ENCODE assay signal across 1 cellular context in the genomic region with DNA sequence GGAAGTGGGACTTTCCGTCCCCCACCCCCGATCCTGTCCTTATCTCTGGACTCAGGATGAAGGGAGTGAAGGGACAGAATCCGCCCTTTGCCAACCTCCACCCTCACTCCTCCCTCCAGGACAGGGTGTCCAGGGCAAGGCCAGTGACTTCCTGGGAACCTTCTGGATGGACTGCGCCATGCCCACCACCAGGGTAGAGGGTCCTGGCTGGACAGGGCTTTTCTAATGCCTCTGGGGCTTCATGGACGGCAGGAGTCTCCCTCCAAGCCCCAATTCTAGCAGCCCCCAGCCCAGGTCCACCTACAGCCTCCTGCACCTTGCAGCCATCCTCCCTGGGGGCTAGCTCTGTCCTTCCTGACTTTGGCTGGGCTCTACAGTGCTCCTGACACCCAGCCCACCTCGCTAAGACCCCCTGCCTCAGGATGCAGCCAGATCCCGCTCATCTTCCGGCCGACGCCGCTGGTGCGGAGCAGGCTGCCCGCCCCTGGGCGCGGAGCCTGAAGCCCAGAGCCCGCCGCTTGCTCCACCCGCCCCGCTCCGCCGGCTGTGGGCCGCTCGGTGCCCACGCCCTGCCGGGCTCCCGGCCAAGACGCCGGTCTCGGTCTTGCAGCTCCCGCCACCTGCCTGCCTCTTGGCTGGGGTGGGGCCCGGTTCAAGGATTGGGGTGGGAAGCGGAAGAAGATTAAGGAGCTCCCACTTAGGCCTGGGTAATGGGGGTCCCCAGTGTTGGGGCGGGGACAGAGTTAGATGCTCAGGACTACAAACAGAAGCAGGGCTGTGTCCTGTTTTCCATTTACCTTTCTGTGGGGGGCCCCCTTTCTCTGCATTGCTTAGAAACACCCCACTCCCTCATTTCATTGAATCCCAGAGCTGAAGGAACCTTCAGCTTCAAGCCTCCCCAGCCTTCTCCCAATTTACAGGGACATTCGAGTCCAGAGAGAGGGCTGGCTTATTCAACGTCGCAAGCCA.
TF ChIP-seq lines count a peak whose summit lies in the region.

No MANE protein-coding gene starts in this region.

TF ChIP-seq in HEK293, 187 proteins besides CTCF, POLR2A, EP300 and RAD21 (continued from another document):
- TF ChIP-seq, protein P1, sequence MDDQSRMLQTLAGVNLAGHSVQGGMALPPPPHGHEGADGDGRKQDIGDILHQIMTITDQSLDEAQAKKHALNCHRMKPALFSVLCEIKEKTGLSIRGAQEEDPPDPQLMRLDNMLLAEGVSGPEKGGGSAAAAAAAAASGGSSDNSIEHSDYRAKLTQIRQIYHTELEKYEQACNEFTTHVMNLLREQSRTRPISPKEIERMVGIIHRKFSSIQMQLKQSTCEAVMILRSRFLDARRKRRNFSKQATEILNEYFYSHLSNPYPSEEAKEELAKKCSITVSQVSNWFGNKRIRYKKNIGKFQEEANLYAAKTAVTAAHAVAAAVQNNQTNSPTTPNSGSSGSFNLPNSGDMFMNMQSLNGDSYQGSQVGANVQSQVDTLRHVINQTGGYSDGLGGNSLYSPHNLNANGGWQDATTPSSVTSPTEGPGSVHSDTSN (CRISPR knock-in tag; IDR thresholded peaks at IDR 0.05) = peak; percentile 74
- TF ChIP-seq SP2 (tag by site-specific recombination; IDR thresholded peaks at IDR 0.05) (peak; percentile 7; the same call in 1 of the 2 replicates), ZBTB21 (tag by site-specific recombination; IDR thresholded peaks at IDR 0.05) (no peak), ZNF433 (tag by site-specific recombination; IDR thresholded peaks at IDR 0.05; ENCODE audit: low read depth) (no peak), ZNF335 (tag by site-specific recombination; conservative IDR thresholded peaks at IDR 0.05) (peak; percentile 52; the same call in 1 of the 2 replicates), ZFP41 (tag by site-specific recombination; IDR thresholded peaks at IDR 0.05; ENCODE audit: borderline replicate concordance) (no peak), EGR2 (tag by site-specific recombination; IDR thresholded peaks at IDR 0.05; ENCODE audit: low read depth) (peak; percentile 54; the same call in 1 of the 2 replicates), ZNF354C (tag by site-specific recombination; IDR thresholded peaks at IDR 0.05; ENCODE audit: borderline replicate concordance, low read depth) (no peak), ZNF830 (tag by site-specific recombination; IDR thresholded peaks at IDR 0.05; ENCODE audit: low read depth) (no peak), ZBTB20 (tag by site-specific recombination; IDR thresholded peaks at IDR 0.05) (peak; percentile 10; the same call in 1 of the 2 replicates), ZNF426 (tag by site-specific recombination; IDR thresholded peaks at IDR 0.05) (no peak), ZNF48 (tag by site-specific recombination; IDR thresholded peaks at IDR 0.05) (no peak), ZNF571 (tag by site-specific recombination; IDR thresholded peaks at IDR 0.05) (no peak), ZNF341 (tag by site-specific recombination; IDR thresholded peaks at IDR 0.05; ENCODE audit: low read depth) (peak; percentile 38; the same call in 1 of the 2 replicates)
- TF ChIP-seq, protein P2, sequence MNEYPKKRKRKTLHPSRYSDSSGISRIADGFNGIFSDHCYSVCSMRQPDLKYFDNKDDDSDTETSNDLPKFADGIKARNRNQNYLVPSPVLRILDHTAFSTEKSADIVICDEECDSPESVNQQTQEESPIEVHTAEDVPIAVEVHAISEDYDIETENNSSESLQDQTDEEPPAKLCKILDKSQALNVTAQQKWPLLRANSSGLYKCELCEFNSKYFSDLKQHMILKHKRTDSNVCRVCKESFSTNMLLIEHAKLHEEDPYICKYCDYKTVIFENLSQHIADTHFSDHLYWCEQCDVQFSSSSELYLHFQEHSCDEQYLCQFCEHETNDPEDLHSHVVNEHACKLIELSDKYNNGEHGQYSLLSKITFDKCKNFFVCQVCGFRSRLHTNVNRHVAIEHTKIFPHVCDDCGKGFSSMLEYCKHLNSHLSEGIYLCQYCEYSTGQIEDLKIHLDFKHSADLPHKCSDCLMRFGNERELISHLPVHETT (tag by site-specific recombination; IDR thresholded peaks at IDR 0.05) = no peak
- TF ChIP-seq, protein P3, sequence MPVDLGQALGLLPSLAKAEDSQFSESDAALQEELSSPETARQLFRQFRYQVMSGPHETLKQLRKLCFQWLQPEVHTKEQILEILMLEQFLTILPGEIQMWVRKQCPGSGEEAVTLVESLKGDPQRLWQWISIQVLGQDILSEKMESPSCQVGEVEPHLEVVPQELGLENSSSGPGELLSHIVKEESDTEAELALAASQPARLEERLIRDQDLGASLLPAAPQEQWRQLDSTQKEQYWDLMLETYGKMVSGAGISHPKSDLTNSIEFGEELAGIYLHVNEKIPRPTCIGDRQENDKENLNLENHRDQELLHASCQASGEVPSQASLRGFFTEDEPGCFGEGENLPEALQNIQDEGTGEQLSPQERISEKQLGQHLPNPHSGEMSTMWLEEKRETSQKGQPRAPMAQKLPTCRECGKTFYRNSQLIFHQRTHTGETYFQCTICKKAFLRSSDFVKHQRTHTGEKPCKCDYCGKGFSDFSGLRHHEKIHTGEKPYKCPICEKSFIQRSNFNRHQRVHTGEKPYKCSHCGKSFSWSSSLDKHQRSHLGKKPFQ (tag by site-specific recombination; IDR thresholded peaks at IDR 0.05) = no peak
- TF ChIP-seq, protein P4, sequence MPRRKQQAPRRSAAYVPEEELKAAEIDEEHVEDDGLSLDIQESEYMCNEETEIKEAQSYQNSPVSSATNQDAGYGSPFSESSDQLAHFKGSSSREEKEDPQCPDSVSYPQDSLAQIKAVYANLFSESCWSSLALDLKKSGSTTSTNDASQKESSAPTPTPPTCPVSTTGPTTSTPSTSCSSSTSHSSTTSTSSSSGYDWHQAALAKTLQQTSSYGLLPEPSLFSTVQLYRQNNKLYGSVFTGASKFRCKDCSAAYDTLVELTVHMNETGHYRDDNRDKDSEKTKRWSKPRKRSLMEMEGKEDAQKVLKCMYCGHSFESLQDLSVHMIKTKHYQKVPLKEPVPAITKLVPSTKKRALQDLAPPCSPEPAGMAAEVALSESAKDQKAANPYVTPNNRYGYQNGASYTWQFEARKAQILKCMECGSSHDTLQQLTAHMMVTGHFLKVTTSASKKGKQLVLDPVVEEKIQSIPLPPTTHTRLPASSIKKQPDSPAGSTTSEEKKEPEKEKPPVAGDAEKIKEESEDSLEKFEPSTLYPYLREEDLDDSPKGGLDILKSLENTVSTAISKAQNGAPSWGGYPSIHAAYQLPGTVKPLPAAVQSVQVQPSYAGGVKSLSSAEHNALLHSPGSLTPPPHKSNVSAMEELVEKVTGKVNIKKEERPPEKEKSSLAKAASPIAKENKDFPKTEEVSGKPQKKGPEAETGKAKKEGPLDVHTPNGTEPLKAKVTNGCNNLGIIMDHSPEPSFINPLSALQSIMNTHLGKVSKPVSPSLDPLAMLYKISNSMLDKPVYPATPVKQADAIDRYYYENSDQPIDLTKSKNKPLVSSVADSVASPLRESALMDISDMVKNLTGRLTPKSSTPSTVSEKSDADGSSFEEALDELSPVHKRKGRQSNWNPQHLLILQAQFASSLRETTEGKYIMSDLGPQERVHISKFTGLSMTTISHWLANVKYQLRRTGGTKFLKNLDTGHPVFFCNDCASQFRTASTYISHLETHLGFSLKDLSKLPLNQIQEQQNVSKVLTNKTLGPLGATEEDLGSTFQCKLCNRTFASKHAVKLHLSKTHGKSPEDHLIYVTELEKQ (tag by site-specific recombination; IDR thresholded peaks at IDR 0.05; ENCODE audit: borderline replicate concordance) = no peak
